In the genomic region with DNA sequence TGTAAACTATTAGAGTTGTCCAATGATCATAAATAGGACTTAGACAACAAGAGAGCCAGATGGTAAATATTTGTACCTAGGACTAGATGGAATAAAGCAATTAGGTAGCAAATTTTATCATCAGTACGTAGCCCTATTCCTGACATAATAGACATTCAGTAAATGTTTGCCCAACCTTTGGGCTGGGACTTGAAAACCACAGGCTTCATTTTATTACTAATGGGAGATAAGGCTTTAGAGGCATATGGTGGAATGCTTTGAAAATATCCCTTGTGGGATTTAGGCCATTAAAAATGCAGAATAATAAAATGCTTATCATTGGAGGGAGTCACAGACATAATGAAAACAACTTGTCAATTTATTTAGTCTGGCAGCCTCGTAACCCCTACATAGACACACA, we compare ENCODE assay signal across 23 cellular contexts.
DNase-seq lines count a peak whose midpoint lies in the region; ATAC-seq, FAIRE-seq and TF ChIP-seq lines count a peak whose summit lies in the region.
"Had no signal": no experiment of that assay in that cellular context is flagged by ENCODE, and none has a peak within 500 bp of the region (broad histone marks: within the 10 kb centered on the region; RNA-seq: fewer than 3 reads in every experiment).

No MANE protein-coding gene starts in this region.

- H3K36me3 ChIP-seq in pancreas, result no peaks in the 10 kb centered on the region
- H3K36me3 ChIP-seq: MG63 had no signal

- no TSS peak for BruUV-seq in Calu3 (replicated peaks; lab: Mats Ljungman, UMichigan)

- H3K27me3 Mint-ChIP-seq in Calu3 (ENCODE audit: unreplicated experiment), result no peaks in the 10 kb centered on the region
- H3K27me3 Mint-ChIP-seq: CD4-positive, alpha-beta T cell; IgD-negative memory B cell had no signal

- DNase-seq in DMS53 (lab: John Stamatoyannopoulos, UW) (peak; percentile 1), DMS53 treated with DMSO at 0.1 percent for 48 hours (lab: John Stamatoyannopoulos, UW; ENCODE audit: unreplicated experiment) (no peak), NCI-H748 (lab: John Stamatoyannopoulos, UW; ENCODE audit: unreplicated experiment) (peak; percentile 77), kidney glomerular epithelial cell (lab: John Stamatoyannopoulos, UW) (peak; percentile 2), cerebellum (ENCODE audit: low spot score) (no peak), pancreas (no peak), Calu3 (no peak)
- DNase-seq: CD4-positive, alpha-beta T cell; H7; Karpas-422; MG63; NCI-H1048; NCI-H1436; NCI-H2171; RPMI8226; SHP77 treated with DMSO at 0.1 percent for 48 hours; SK-N-SH had no signal

- no peak overlapping the region for H3K27ac Mint-ChIP-seq in Calu3 (ENCODE audit: unreplicated experiment)
- H3K27ac Mint-ChIP-seq: CD4-positive, alpha-beta T cell; IgD-negative memory B cell had no signal

- H3K4me3 Mint-ChIP-seq in Calu3 (ENCODE audit: low read depth, unreplicated experiment), result no peak overlapping the region
- H3K4me3 Mint-ChIP-seq: CD4-positive, alpha-beta T cell; IgD-negative memory B cell had no signal

- no peaks in the 10 kb centered on the region for H3K36me3 Mint-ChIP-seq in Calu3 (ENCODE audit: insufficient read depth, unreplicated experiment)
- H3K36me3 Mint-ChIP-seq: IgD-negative memory B cell had no signal

- CTCF ChIA-PET in Calu3 (lab: Charles Lee), result no interaction called here

- no peak overlapping the region for H3K4me3 ChIP-seq in pancreas
- H3K4me3 ChIP-seq: MG63 had no signal

- WGBS in pancreas, 2 donors, result 37 to 38% methylated on average over 2 of the region's 2 CpGs

- no peaks in the 10 kb centered on the region for H3K4me1 Mint-ChIP-seq in Calu3 (ENCODE audit: low read depth, unreplicated experiment)
- H3K4me1 Mint-ChIP-seq: IgD-negative memory B cell had no signal

- no peaks in the 10 kb centered on the region for H3K27me3 ChIP-seq in pancreas
- H3K27me3 ChIP-seq: MG63 had no signal

- H3K27ac ChIP-seq in pancreas, result no peak overlapping the region
- H3K27ac ChIP-seq: HL-60 had no signal

- no peaks in the 10 kb centered on the region for H3K4me1 ChIP-seq in pancreas

- no peak for ATAC-seq in HG02642 (IDR thresholded peaks at IDR 0.05; ENCODE audit: poor library complexity, unreplicated experiment)
- no peak for ATAC-seq in pancreas

- TF ChIP-seq CTCF in pancreas (IDR thresholded peaks at IDR 0.05) (no peak), Calu3 (IDR thresholded peaks at IDR 0.05; ENCODE audit: unreplicated experiment) (no peak)

- H3K9me3 ChIP-seq in pancreas, result no peaks in the 10 kb centered on the region
- H3K9me3 ChIP-seq: MG63, SK-N-SH had no signal

- H3K9me3 Mint-ChIP-seq in Calu3 (ENCODE audit: low read depth, unreplicated experiment), result peaks cover 12% of the 10 kb centered on the region

- no peak for FAIRE-seq in pancreas (lab: Jason Lieb, UNC)
- FAIRE-seq: A204.1, G401.6, HTR-8/SVneo had no signal

- intact Hi-C loops in pancreas (cut with DNase I), result no loop called here
- intact Hi-C loops in Calu3 (cut with micrococcal nuclease; ENCODE audit: unreplicated experiment), result no loop called here

Comparison
In these comparisons a context has a peak if more than half of its experiments do, and no peak if none do; other contexts are left out.
1. DNase-seq: peak in DMS53 (single experiment), NCI-H748 (single experiment) and kidney glomerular epithelial cell (single experiment); none in DMS53 treated with DMSO at 0.1 percent for 48 hours (single experiment), cerebellum (single experiment), pancreas (0 of 6) and Calu3 (single experiment).